In genomic region chr11:104946907-104947306, GRCh38 we compare ENCODE assay signal across 8 cellular contexts. TPM values are rescaled to one million over a fixed set of nuclear protein-coding genes. Genes with fewer than 3 reads are reported as not detected.
DNase-seq lines count a peak whose midpoint lies in the region; ATAC-seq, FAIRE-seq and TF ChIP-seq lines count a peak whose summit lies in the region.

No MANE protein-coding gene starts in this region.

- CTCF ChIA-PET in AG04450 (lab: Charles Lee), result interaction anchor here (0.6 to 2.1 kb wide), 6 partner anchors 11 to 916 kb away, joined by 3 to 13 read pairs (median 4); no protein-coding TSS in a partner anchor

- no peak overlapping the region for H3K4me3 Mint-ChIP-seq in stimulated activated naive CD8-positive, alpha-beta T cell treated with anti-CD3 and anti-CD28 coated beads, Interleukin-15, amount 100 ng/mL, for 72 hours

- no peaks in the 10 kb centered on the region for H3K27me3 ChIP-seq in AG04450 (ENCODE audit: control insufficient read depth, insufficient read depth, low read length)

- no peaks in the 10 kb centered on the region for H3K9me3 ChIP-seq in AG04450 (ENCODE audit: control insufficient read depth, insufficient read depth, low read length)

- POLR2A ChIA-PET in AG04450 (lab: Yijun Ruan, JAX), result no interaction called here

- peak; percentile 49 for TF ChIP-seq CTCF in AG04450 (IDR thresholded peaks at IDR 0.05; ENCODE audit: low read depth, low read length)

- H3K27ac ChIP-seq in AG04450 (ENCODE audit: low read depth, low read length), result no peak overlapping the region

- peak; percentile 90 for ATAC-seq in GM21825 (IDR thresholded peaks at IDR 0.05; ENCODE audit: unreplicated experiment)
- ATAC-seq in stimulated activated naive CD8-positive, alpha-beta T cell treated with anti-CD3 and anti-CD28 coated beads, Interleukin-15, amount 100 ng/mL, for 72 hours, result peak; percentile 84

- peaks cover 6% of the 10 kb centered on the region for H3K4me1 Mint-ChIP-seq in stimulated activated naive CD8-positive, alpha-beta T cell treated with anti-CD3 and anti-CD28 coated beads, Interleukin-15, amount 100 ng/mL, for 72 hours

- no peak overlapping the region for H3K4me3 ChIP-seq in AG04450 (ENCODE audit: low read depth, low read length)
- H3K4me3 ChIP-seq in Jurkat, Clone E6-1 (ENCODE audit: low read length), result no peak overlapping the region

- H3K9me3 Mint-ChIP-seq in stimulated activated naive CD8-positive, alpha-beta T cell treated with anti-CD3 and anti-CD28 coated beads, Interleukin-15, amount 100 ng/mL, for 72 hours, result peaks cover 0 to 10% of the 10 kb centered on the region in 2 donors

- no peak overlapping the region for H3K27ac Mint-ChIP-seq in stimulated activated naive CD8-positive, alpha-beta T cell treated with anti-CD3 and anti-CD28 coated beads, Interleukin-15, amount 100 ng/mL, for 72 hours

- no peak for DNase-seq in AG04450 (ENCODE audit: low read depth, low spot score)
- DNase-seq in EL, result peak; percentile 65
- peak; percentile 23 for DNase-seq in Jurkat, Clone E6-1 (ENCODE audit: low read depth, low spot score)
- DNase-seq in germinal center (ENCODE audit: low spot score), result peak; percentile 19
- peak; percentile 16 to 27 for DNase-seq in stimulated activated naive CD8-positive, alpha-beta T cell treated with anti-CD3 and anti-CD28 coated beads, Interleukin-15, amount 100 ng/mL, for 72 hours
- DNase-seq in frontal cortex (ENCODE audit: low spot score in 2 of 2), result no peak

- no peaks in the 10 kb centered on the region for H3K27me3 Mint-ChIP-seq in stimulated activated naive CD8-positive, alpha-beta T cell treated with anti-CD3 and anti-CD28 coated beads, Interleukin-15, amount 100 ng/mL, for 72 hours

- FAIRE-seq in TTC549 (lab: Jason Lieb, UNC), result peak; percentile 39
- FAIRE-seq in frontal cortex (lab: Jason Lieb, UNC), result no peak

RNA-seq across cellular contexts. Expression of gene CASP4, which starts 21.5 kb away (rescaled TPM):
- polyA plus RNA-seq in AG04450 (2011; rRNA removed), result 112 and 129 TPM in 2 replicates
- 66.9 and 75.8 TPM in 2 replicates for polyA minus RNA-seq in AG04450 (2011; rRNA and poly(A)+ RNA removed)
- polyA plus RNA-seq in Jurkat, Clone E6-1 (2012; ENCODE audit: insufficient read depth, insufficient read length), result 34.8 TPM
- 2.9 TPM for total RNA-seq in frontal cortex

RNA-seq across cellular contexts. Expression of gene CASP12, which starts 48.6 kb away (rescaled TPM):
- 0.25 and 0.38 TPM in 2 replicates for polyA plus RNA-seq in AG04450 (2011; rRNA removed)
- polyA minus RNA-seq in AG04450 (2011; rRNA and poly(A)+ RNA removed), result 0.70 TPM in 1 of 2 replicates, not detected in the other
- polyA plus RNA-seq in Jurkat, Clone E6-1 (2012; ENCODE audit: insufficient read depth, insufficient read length), result not detected
- 0.82 TPM for total RNA-seq in frontal cortex

Comparison
In these comparisons a context has a peak if more than half of its experiments do, and no peak if none do; other contexts are left out.
1. DNase-seq: peak in EL (single experiment), Jurkat, Clone E6-1 (single experiment), germinal center (single experiment) and stimulated activated naive CD8-positive, alpha-beta T cell treated with anti-CD3 and anti-CD28 coated beads, Interleukin-15, amount 100 ng/mL, for 72 hours (2 of 2); none in AG04450 (single experiment) and frontal cortex (0 of 2).